1 cellular context compared by ENCODE assay signal in genomic region chr10:1148855-1149620, GRCh38.
TF ChIP-seq lines count a peak whose summit lies in the region.

No MANE protein-coding gene starts in this region.

TF ChIP-seq in HepG2, 621 proteins besides CTCF, POLR2A, EP300 and RAD21 (continued from another document):
- TF ChIP-seq ZNF577 (CRISPR knock-in tag; IDR thresholded peaks at IDR 0.05; ENCODE audit: borderline replicate concordance, low read depth) (no peak), PITX1 (CRISPR knock-in tag; IDR thresholded peaks at IDR 0.05) (no peak), CC2D1A (CRISPR knock-in tag; IDR thresholded peaks at IDR 0.05) (no peak), RFXAP (CRISPR knock-in tag; IDR thresholded peaks at IDR 0.05; ENCODE audit: borderline replicate concordance) (no peak)
